ENCODE assay signal across 12 cellular contexts in genomic region chr5:132008961-132009680, GRCh38. TPM values are rescaled to one million over a fixed set of nuclear protein-coding genes. Genes with fewer than 3 reads are reported as not detected.
DNase-seq lines count a peak whose midpoint lies in the region; ATAC-seq, FAIRE-seq and TF ChIP-seq lines count a peak whose summit lies in the region.
"Had no signal": no experiment of that assay in that cellular context is flagged by ENCODE, and none has a peak within 500 bp of the region (broad histone marks: within the 10 kb centered on the region; RNA-seq: fewer than 3 reads in every experiment).

No MANE protein-coding gene starts in this region.

- intact Hi-C loops in CD14-positive monocyte (cut with micrococcal nuclease) (loop anchor here in 1 of 2 donors (2.0 to 10.0 kb wide), 3 partner anchors 194 to 584 kb away; no protein-coding TSS in a partner anchor), kidney (cut with DNase I) (loop anchor here (10.0 kb wide), 1 partner anchor 424 kb away; no protein-coding TSS in a partner anchor)

- peaks cover 9% of the 10 kb centered on the region for H3K4me1 Mint-ChIP-seq in CD14-positive monocyte
- H3K4me1 Mint-ChIP-seq in nephron progenitor cell, result peaks cover 9% of the 10 kb centered on the region

- H3K4me1 ChIP-seq in RWPE2 (ENCODE audit: insufficient read depth, poor library complexity, severe bottlenecking), result no peaks in the 10 kb centered on the region
- peaks cover 0 to 5% of the 10 kb centered on the region in 2 donors for H3K4me1 ChIP-seq in kidney (ENCODE audit: control insufficient read depth in 1 of 2, insufficient read depth in 1 of 2, low read depth in 1 of 2, low read length in 2 of 2)
- H3K4me1 ChIP-seq in effector memory CD4-positive, alpha-beta T cell (ENCODE audit: control insufficient read depth, insufficient read depth, low read length, poor library complexity, severe bottlenecking), result peaks cover 8% of the 10 kb centered on the region

- no peak for FAIRE-seq in kidney (lab: Jason Lieb, UNC)
- FAIRE-seq: GM19239 had no signal

- ATAC-seq in RWPE2 (ENCODE audit: low read depth), result peak; percentile 67

- H3K4me3 ChIP-seq in RWPE2 (ENCODE audit: severe bottlenecking), result no peak overlapping the region
- H3K4me3 ChIP-seq in kidney (ENCODE audit: low read length in 2 of 2), result no peak overlapping the region
- no peak overlapping the region for H3K4me3 ChIP-seq in effector memory CD4-positive, alpha-beta T cell (ENCODE audit: insufficient read depth, low read depth, low read length, poor library complexity, severe bottlenecking)
- H3K4me3 ChIP-seq: esophagus squamous epithelium had no signal

- TF ChIP-seq CTCF in CD14-positive monocyte (IDR thresholded peaks at IDR 0.05) (no peak), RWPE2 (IDR thresholded peaks at IDR 0.05; ENCODE audit: poor library complexity, severe bottlenecking) (no peak), kidney (IDR thresholded peaks at IDR 0.05; ENCODE audit: borderline replicate concordance, extremely low read depth, insufficient read depth) (no peak), nephron progenitor cell (IDR thresholded peaks at IDR 0.05) (no peak)

- H3K36me3 ChIP-seq in RWPE2 (ENCODE audit: low read depth), result no peaks in the 10 kb centered on the region
- H3K36me3 ChIP-seq in kidney (ENCODE audit: control insufficient read depth in 1 of 2, insufficient read depth in 2 of 2, low read length in 2 of 2), result no peaks in the 10 kb centered on the region
- H3K36me3 ChIP-seq in effector memory CD4-positive, alpha-beta T cell (ENCODE audit: control insufficient read depth, insufficient read depth, low read length), result no peaks in the 10 kb centered on the region
- H3K36me3 ChIP-seq: esophagus squamous epithelium had no signal

- H3K27me3 Mint-ChIP-seq in CD14-positive monocyte (ENCODE audit: low read depth in 3 of 3), result peaks cover 37 to 58% (median 45%) of the 10 kb centered on the region in 3 donors
- peaks cover 76% of the 10 kb centered on the region for H3K27me3 Mint-ChIP-seq in nephron progenitor cell (ENCODE audit: low read depth, poor library complexity)

- H3K9ac ChIP-seq in kidney (ENCODE audit: low read length in 2 of 2), result no peak overlapping the region

- H3K27ac ChIP-seq in RWPE2 (ENCODE audit: poor library complexity, severe bottlenecking), result no peak overlapping the region
- no peak overlapping the region for H3K27ac ChIP-seq in kidney (ENCODE audit: low read depth in 2 of 2, low read length in 2 of 2)
- H3K27ac ChIP-seq in effector memory CD4-positive, alpha-beta T cell (ENCODE audit: insufficient read depth, low read length, poor library complexity, severe bottlenecking), result no peak overlapping the region
- H3K27ac ChIP-seq: esophagus squamous epithelium had no signal

- peaks cover 8% of the 10 kb centered on the region for H3K27me3 ChIP-seq in RWPE2 (ENCODE audit: insufficient read depth, poor library complexity, severe bottlenecking)
- H3K27me3 ChIP-seq in effector memory CD4-positive, alpha-beta T cell (replicated peaks; ENCODE audit: control insufficient read depth, insufficient read depth, low read length, poor library complexity, severe bottlenecking), result peaks cover 7% of the 10 kb centered on the region

- H3K4me3 Mint-ChIP-seq in CD14-positive monocyte, result peak overlapping the region in 1 of 2 donors; percentile 37
- no peak overlapping the region for H3K4me3 Mint-ChIP-seq in nephron progenitor cell

- H3K9me3 ChIP-seq in RWPE2 (ENCODE audit: severe bottlenecking) (no peaks in the 10 kb centered on the region), kidney (ENCODE audit: control insufficient read depth in 1 of 2, low read length in 2 of 2) (no peaks in the 10 kb centered on the region)
- no peaks in the 10 kb centered on the region for H3K9me3 ChIP-seq in effector memory CD4-positive, alpha-beta T cell (ENCODE audit: control insufficient read depth, low read length)
- H3K9me3 ChIP-seq: esophagus squamous epithelium had no signal

- peak; percentile 28 for DNase-seq in CD14-positive monocyte (ENCODE audit: low spot score)
- peak; percentile 54 for DNase-seq in DMS53 treated with DMSO at 0.1 percent for 48 hours (lab: John Stamatoyannopoulos, UW; ENCODE audit: unreplicated experiment)
- peak; percentile 61 for DNase-seq in RWPE2 (ENCODE audit: low spot score)
- DNase-seq in kidney, result peak; percentile 35
- DNase-seq in effector memory CD4-positive, alpha-beta T cell, result no peak
- no peak for DNase-seq in nephron progenitor cell
- DNase-seq in 8988T, result no peak
- DNase-seq: esophagus squamous epithelium, H7 had no signal

- no peak overlapping the region for H3K27ac Mint-ChIP-seq in CD14-positive monocyte
- H3K27ac Mint-ChIP-seq in nephron progenitor cell, result no peak overlapping the region

- H3K36me3 Mint-ChIP-seq in CD14-positive monocyte (peaks cover 0 to 2% of the 10 kb centered on the region in 2 donors), nephron progenitor cell (ENCODE audit: low read depth) (no peaks in the 10 kb centered on the region)

- H3K9me3 Mint-ChIP-seq in CD14-positive monocyte (peaks cover 0 to 12% (median 5%) of the 10 kb centered on the region in 7 donors), nephron progenitor cell (no peaks in the 10 kb centered on the region)

RNA-seq across cellular contexts. Expression of gene ACSL6, which starts 2.3 kb away (rescaled TPM):
- polyA plus RNA-seq in CD14-positive monocyte, result under 1 TPM in 1 of 2 donors, not detected in 1; 0.45 TPM
- 1.4 TPM for total RNA-seq in kidney
- polyA plus RNA-seq in kidney (ENCODE audit: insufficient read depth, low read depth, low replicate concordance), result 2.1 TPM

RNA-seq across cellular contexts. Expression of gene IL3, which starts 51.3 kb away (rescaled TPM):
- polyA plus RNA-seq in CD14-positive monocyte, result not detected
- total RNA-seq in kidney, result not detected
- polyA plus RNA-seq in kidney (ENCODE audit: insufficient read depth, low read depth, low replicate concordance), result not detected
- total RNA-seq: esophagus squamous epithelium, H7, mucosa of gallbladder, subcutaneous adipose tissue had no signal

Comparison
In these comparisons a context has a peak if more than half of its experiments do, and no peak if none do; other contexts are left out.
1. DNase-seq: peak in CD14-positive monocyte (single experiment), DMS53 treated with DMSO at 0.1 percent for 48 hours (single experiment), RWPE2 (single experiment) and kidney (single experiment); none in effector memory CD4-positive, alpha-beta T cell (0 of 3), nephron progenitor cell (single experiment) and 8988T (single experiment).